In genomic region chr6:36599791-36600209, GRCh38 we compare ENCODE assay signal across 7 cellular contexts. TPM values are rescaled to one million over a fixed set of nuclear protein-coding genes. Genes with fewer than 3 reads are reported as not detected.
DNase-seq lines count a peak whose midpoint lies in the region; ATAC-seq, FAIRE-seq and TF ChIP-seq lines count a peak whose summit lies in the region.

No MANE protein-coding gene starts in this region.

- no peaks in the 10 kb centered on the region for H3K9me3 ChIP-seq in esophagus squamous epithelium
- no peaks in the 10 kb centered on the region for H3K9me3 ChIP-seq in pancreas

- TF ChIP-seq CTCF in NB4 (IDR thresholded peaks at IDR 0.05; ENCODE audit: low read depth, low read length): no peak
- TF ChIP-seq CTCF in esophagus squamous epithelium (IDR thresholded peaks at IDR 0.05): no peak
- TF ChIP-seq CTCF in pancreas (IDR thresholded peaks at IDR 0.05): no peak

- peak; percentile 42 for DNase-seq in NB4 (ENCODE audit: low read depth)
- peak; percentile 64 for DNase-seq in activated T-cell treated with anti-CD3 and anti-CD28 coated beads for 48 hours (ENCODE audit: low read depth)
- no peak for DNase-seq in esophagus squamous epithelium (lab: John Stamatoyannopoulos, UW)
- DNase-seq in pancreas: peak in 2 of 6 donors; percentile 41 to 57

- intact Hi-C loops in esophagus squamous epithelium (cut with DNase I): loop anchor here (10.0 kb wide), 2 partner anchors 55 to 155 kb away; partner anchors contain the start of genes KCTD20, PXT1 and STK38
- intact Hi-C loops in pancreas (cut with DNase I): no loop called here

- H3K4me1 ChIP-seq in esophagus squamous epithelium (peaks cover 17 to 84% (median 63%) of the 10 kb centered on the region in 3 donors), pancreas (peaks cover 25 to 64% (median 59%) of the 10 kb centered on the region in 3 donors)

- no peak for FAIRE-seq in pancreas (lab: Jason Lieb, UNC)

- H3K27me3 ChIP-seq in esophagus squamous epithelium: no peaks in the 10 kb centered on the region
- H3K27me3 ChIP-seq in pancreas: no peaks in the 10 kb centered on the region

- H3K4me3 ChIP-seq in NB4 (ENCODE audit: low read depth, low read length) (peak overlapping the region; percentile 100), esophagus squamous epithelium (peak overlapping the region in 3 of 4 donors; percentile 4 to 91 (median 85)), pancreas (peak overlapping the region in 1 of 4 donors; percentile 66)

- H3K36me3 ChIP-seq in esophagus squamous epithelium (peaks cover 19 to 84% (median 56%) of the 10 kb centered on the region in 3 donors), pancreas (peaks cover 5 to 82% (median 62%) of the 10 kb centered on the region in 3 donors)

- WGBS in esophagus squamous epithelium, 2 donors: 41 to 42% methylated on average over 14 of the region's 14 CpGs
- WGBS in pancreas, 2 donors: 64 to 71% methylated on average over 14 of the region's 14 CpGs

- no peak for TF ChIP-seq POLR2A in NB4 (IDR thresholded peaks at IDR 0.05; ENCODE audit: extremely low read depth, insufficient read length)
- TF ChIP-seq POLR2A in esophagus squamous epithelium (IDR thresholded peaks at IDR 0.05): no peak

- H3K27ac ChIP-seq in esophagus squamous epithelium: peak overlapping the region; percentile 10 to 64 (median 25)
- H3K27ac ChIP-seq in pancreas: no peak overlapping the region

- ATAC-seq in pancreas: peak in 3 of 4 donors; percentile 4 to 50 (median 12)
- no peak for ATAC-seq in HG03135 (IDR thresholded peaks at IDR 0.05; ENCODE audit: unreplicated experiment)
- no peak for ATAC-seq in HG02623 (IDR thresholded peaks at IDR 0.05; ENCODE audit: unreplicated experiment)
- ATAC-seq in HG03354 (IDR thresholded peaks at IDR 0.05; ENCODE audit: poor library complexity, severe bottlenecking, unreplicated experiment): no peak

RNA-seq across cellular contexts. Expression of gene SRSF3, which starts 5.6 kb away (rescaled TPM):
- 100 to 1,000 TPM; 111 to 213 (median 185) TPM for total RNA-seq in esophagus squamous epithelium
- total RNA-seq in pancreas: 100 to 1,000 TPM in 4 of 6 donors, 10 to 100 TPM in 2; 60.5 to 122 (median 105) TPM
- 100 to 1,000 TPM in 1 of 2 donors, 10 to 100 TPM in 1; 72.8 to 114 TPM for polyA plus RNA-seq in pancreas

RNA-seq across cellular contexts. Expression of gene STK38, which starts 52.5 kb away (rescaled TPM):
- total RNA-seq in esophagus squamous epithelium: 10 to 100 TPM; 26.5 to 33.6 (median 30.3) TPM
- 10 to 100 TPM in 2 of 6 donors, 1 to 10 TPM in 4; 4.7 to 18.4 (median 6.9) TPM for total RNA-seq in pancreas
- 10 to 100 TPM; 10.1 to 16.7 TPM for polyA plus RNA-seq in pancreas

Comparison
In these comparisons a context has a peak if more than half of its experiments do, and no peak if none do; other contexts are left out.
1. H3K27ac ChIP-seq: peak in esophagus squamous epithelium (4 of 4); none in pancreas (0 of 4).
2. ATAC-seq: peak in pancreas (3 of 4); none in HG03135 (single experiment), HG02623 (single experiment) and HG03354 (single experiment).